ENCODE assay signal across 20 cellular contexts in genomic region chr5:1824903-1825841, GRCh38. TPM values are rescaled to one million over a fixed set of nuclear protein-coding genes. Genes with fewer than 3 reads are reported as not detected.
"Had no signal": no experiment of that assay in that cellular context is flagged by ENCODE, and none has a peak within 500 bp of the region (broad histone marks: within the 10 kb centered on the region; RNA-seq: fewer than 3 reads in every experiment).

No MANE protein-coding gene starts in this region.

- H3K9me3 ChIP-seq: MG63 had no signal

- ATAC-seq: activated T-cell treated with anti-CD3 and anti-CD28 coated beads, Interleukin-2, amount 50 U/mL, for 4 hours; T-cell had no signal

- DNase-seq: activated B cell treated with CpG ODN at 0.5 μM for 24 hours; activated CD4-positive, alpha-beta memory T cell treated with anti-CD3 and anti-CD28 coated beads for 36 hours; activated CD4-positive, alpha-beta T cell treated with anti-CD3 and anti-CD28 coated beads for 1 hour; activated CD4-positive, alpha-beta T cell treated with anti-CD3 and anti-CD28 coated beads, Interleukin-2, amount 10 ng/mL, durations not matched to agents 7 days and 5 days; activated CD8-positive, alpha-beta memory T cell treated with anti-CD3 and anti-CD28 coated beads for 24 hours; activated gamma-delta T cell treated with Interleukin-2 at 50 U/mL for 16 hours; activated T-cell treated with anti-CD3 and anti-CD28 coated beads, Interleukin-2, amount 50 U/mL, for 4 hours; MG63; MV-4-11; NCI-H1092 treated with DMSO at 0.1 percent for 48 hours; NCI-H1417 treated with DMSO at 0.1 percent for 48 hours; NCI-H1694 treated with DMSO at 0.1 percent for 48 hours; NCI-H2029 treated with DMSO at 0.1 percent for 48 hours; NCI-H446; NCI-H524; SIG-M5; T-helper 2 cell; T1000 had no signal

- H3K27me3 ChIP-seq: MG63 had no signal

- H3K4me3 ChIP-seq: MG63 had no signal

RNA-seq across cellular contexts. Expression of gene IRX4, which starts 57.6 kb away (rescaled TPM):
- total RNA-seq: activated B cell treated with CpG ODN at 0.5 μM for 24 hours; activated CD4-positive, alpha-beta memory T cell treated with anti-CD3 and anti-CD28 coated beads for 36 hours; activated CD4-positive, alpha-beta T cell treated with anti-CD3 and anti-CD28 coated beads, Interleukin-2, amount 10 ng/mL, durations not matched to agents 7 days and 5 days; activated T-cell treated with anti-CD3 and anti-CD28 coated beads, Interleukin-2, amount 50 U/mL, for 4 hours; aorta; T-cell had no signal
- polyA plus RNA-seq: aorta had no signal
